24 cellular contexts compared by ENCODE assay signal in the genomic region with DNA sequence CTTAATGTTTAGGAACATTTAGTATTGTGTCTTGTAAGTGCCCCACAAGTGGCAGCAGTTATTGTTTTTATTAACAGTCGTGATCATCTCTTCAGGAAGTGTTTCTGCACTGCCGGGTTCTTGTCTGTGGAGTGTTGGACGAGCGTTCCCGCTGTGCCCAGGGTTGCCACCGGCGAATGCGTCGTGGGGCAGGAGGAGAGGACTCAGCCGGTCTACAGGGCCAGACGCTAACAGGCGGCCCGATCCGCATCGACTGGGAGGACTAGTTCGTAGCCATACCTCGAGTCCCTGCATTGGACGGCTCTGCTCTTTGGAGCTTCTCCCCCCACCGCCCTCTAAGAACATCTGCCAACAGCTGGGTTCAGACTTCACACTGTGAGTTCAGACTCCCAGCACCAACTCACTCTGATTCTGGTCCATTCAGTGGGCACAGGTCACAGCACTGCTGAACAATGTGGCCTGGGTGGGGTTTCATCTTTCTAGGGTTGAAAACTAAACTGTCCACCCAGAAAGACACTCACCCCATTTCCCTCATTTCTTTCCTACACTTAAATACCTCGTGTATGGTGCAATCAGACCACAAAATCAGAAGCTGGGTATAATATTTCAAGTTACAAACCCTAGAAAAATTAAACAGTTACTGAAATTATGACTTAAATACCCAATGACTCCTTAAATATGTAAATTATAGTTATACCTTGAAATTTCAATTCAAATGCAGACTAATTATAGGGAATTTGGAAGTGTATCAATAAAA.
DNase-seq lines count a peak whose midpoint lies in the region; ATAC-seq lines count a peak whose summit lies in the region.
"Had no signal": no experiment of that assay in that cellular context is flagged by ENCODE, and none has a peak within 500 bp of the region (broad histone marks: within the 10 kb centered on the region; RNA-seq: fewer than 3 reads in every experiment).

No MANE protein-coding gene starts in this region.

- H3K4me3 ChIP-seq in adipocyte (ENCODE audit: low read length), result no peak overlapping the region
- H3K4me3 ChIP-seq: MG63, Peyer's patch had no signal

- H3K36me3 ChIP-seq in adipocyte (ENCODE audit: control insufficient read depth, insufficient read depth, low read length, severe bottlenecking), result no peaks in the 10 kb centered on the region
- H3K36me3 ChIP-seq: MG63 had no signal

- H3K4me1 ChIP-seq in adipocyte (ENCODE audit: control insufficient read depth, insufficient read depth, low read length), result peaks cover 5% of the 10 kb centered on the region
- H3K4me1 ChIP-seq: Peyer's patch had no signal

- no peaks in the 10 kb centered on the region for H3K4me1 Mint-ChIP-seq in T-helper 2 cell treated with Interferon-gamma antibody and Interleukin-4, amounts not matched to agents 5 μg/mL and 100 μg/mL, for 36 hours (ENCODE audit: low read depth)
- H3K4me1 Mint-ChIP-seq: CD8-positive, alpha-beta memory T cell had no signal

- no peaks in the 10 kb centered on the region for H3K27me3 ChIP-seq in adipocyte (replicated peaks; ENCODE audit: control insufficient read depth, insufficient read depth, low read length)
- H3K27me3 ChIP-seq: MG63, Peyer's patch had no signal

- H3K9ac ChIP-seq in adipocyte (ENCODE audit: low read length), result no peak overlapping the region
- H3K9ac ChIP-seq: KMS-11 had no signal

- no peak overlapping the region for H3K27ac Mint-ChIP-seq in T-helper 2 cell treated with Interferon-gamma antibody and Interleukin-4, amounts not matched to agents 5 μg/mL and 100 μg/mL, for 36 hours
- H3K27ac Mint-ChIP-seq: CD8-positive, alpha-beta memory T cell; HFFc6 had no signal

- H3K27me3 Mint-ChIP-seq in T-helper 2 cell treated with Interferon-gamma antibody and Interleukin-4, amounts not matched to agents 5 μg/mL and 100 μg/mL, for 36 hours (ENCODE audit: low read depth), result peaks cover 14% of the 10 kb centered on the region

- H3K4me3 Mint-ChIP-seq in T-helper 2 cell treated with Interferon-gamma antibody and Interleukin-4, amounts not matched to agents 5 μg/mL and 100 μg/mL, for 36 hours, result no peak overlapping the region
- H3K4me3 Mint-ChIP-seq: CD8-positive, alpha-beta memory T cell; HFFc6 had no signal

- no peaks in the 10 kb centered on the region for H3K9me3 ChIP-seq in adipocyte (ENCODE audit: control insufficient read depth, low read length)
- H3K9me3 ChIP-seq: MG63, Peyer's patch had no signal

- ATAC-seq in HG02884 (IDR thresholded peaks at IDR 0.05; ENCODE audit: unreplicated experiment), result no peak
- ATAC-seq: SK-N-SH treated with all-trans-retinoic acid at 6 μM for 48 hours had no signal

- no peaks in the 10 kb centered on the region for H3K9me3 Mint-ChIP-seq in T-helper 2 cell treated with Interferon-gamma antibody and Interleukin-4, amounts not matched to agents 5 μg/mL and 100 μg/mL, for 36 hours
- H3K9me3 Mint-ChIP-seq: CD8-positive, alpha-beta memory T cell; HFFc6 had no signal

- DNase-seq in NOMO-1 treated with DMSO at 0.1 percent for 48 hours (lab: John Stamatoyannopoulos, UW; ENCODE audit: unreplicated experiment) (peak; percentile 5), NOMO-1 treated with dmso at 0.1 percent for 144 hours (lab: John Stamatoyannopoulos, UW; ENCODE audit: unreplicated experiment) (no peak), adipocyte (ENCODE audit: low read depth) (peak; percentile 57), iris pigment epithelial cell (ENCODE audit: low read depth) (peak; percentile 46), T-helper 2 cell (no peak)
- no peak for DNase-seq in T-helper 2 cell treated with Interferon-gamma antibody and Interleukin-4, amounts not matched to agents 5 μg/mL and 100 μg/mL, for 36 hours (ENCODE audit: low spot score)
- DNase-seq: 8988T; Calu3; CD8-positive, alpha-beta memory T cell; DMS153; HFFc6; MG63; NCI-H1105; NCI-H146; NCI-H2029 treated with DMSO at 0.1 percent for 48 hours; NCI-H2171; NCI-H345; NCI-H524; NCI-H774; NK-92 treated with Interleukin-12 subunit alpha and Interleukin-12 subunit beta, amount 100 ng/mL, for 24 hours; Peyer's patch had no signal

- no peaks in the 10 kb centered on the region for H3K36me3 Mint-ChIP-seq in T-helper 2 cell treated with Interferon-gamma antibody and Interleukin-4, amounts not matched to agents 5 μg/mL and 100 μg/mL, for 36 hours (ENCODE audit: low read depth)
- H3K36me3 Mint-ChIP-seq: CD8-positive, alpha-beta memory T cell had no signal

Comparison
In these comparisons a context has a peak if more than half of its experiments do, and no peak if none do; other contexts are left out.
1. DNase-seq: peak in NOMO-1 treated with DMSO at 0.1 percent for 48 hours (single experiment), adipocyte (single experiment) and iris pigment epithelial cell (single experiment); none in NOMO-1 treated with dmso at 0.1 percent for 144 hours (single experiment), T-helper 2 cell (0 of 5) and T-helper 2 cell treated with Interferon-gamma antibody and Interleukin-4, amounts not matched to agents 5 μg/mL and 100 μg/mL, for 36 hours (single experiment).